ENCODE assay signal across 1 cellular context in the genomic region with DNA sequence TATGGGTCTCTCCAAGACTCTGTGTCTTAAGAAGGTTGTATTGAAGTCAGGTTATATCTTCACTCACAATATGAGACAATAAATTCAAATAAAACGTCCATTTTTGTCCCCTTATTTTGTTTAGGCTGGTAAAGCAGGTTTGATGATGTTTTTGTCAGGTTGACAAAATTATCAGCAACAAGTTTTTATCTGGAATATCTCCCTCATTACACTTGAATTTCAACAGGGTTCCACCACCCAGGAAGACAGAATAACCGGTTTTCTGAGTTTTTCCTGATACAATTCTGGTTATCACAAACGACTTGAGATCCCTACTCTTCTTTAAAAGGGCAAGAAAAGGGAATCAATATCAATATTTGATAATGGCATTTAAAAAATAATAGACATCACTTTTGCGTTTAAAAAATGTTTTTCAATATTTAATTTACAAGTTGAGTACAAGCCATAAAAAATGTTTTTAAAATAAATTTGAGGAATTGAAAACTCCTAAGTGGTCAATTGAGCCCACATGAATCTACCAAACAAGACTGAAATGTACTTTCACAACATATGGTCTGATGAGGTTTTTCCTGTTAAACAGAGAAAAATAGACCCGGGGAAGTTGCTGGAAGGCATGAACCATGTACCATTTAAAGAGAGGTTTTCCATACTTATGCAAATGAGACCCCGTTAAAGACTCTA.
TF ChIP-seq lines count a peak whose summit lies in the region.

No MANE protein-coding gene starts in this region.

TF ChIP-seq in SK-N-SH treated with all-trans-retinoic acid at 6 μM for 48 hours, 23 proteins besides CTCF, POLR2A, EP300 and RAD21 (continued from another document):
- TF ChIP-seq SNAI2 (CRISPR knock-in tag; IDR thresholded peaks at IDR 0.05), result no peak
- TF ChIP-seq TOX (CRISPR knock-in tag; IDR thresholded peaks at IDR 0.05; ENCODE audit: borderline replicate concordance), result no peak
- no peak for TF ChIP-seq ESRRG (CRISPR knock-in tag; IDR thresholded peaks at IDR 0.05)
- TF ChIP-seq, protein P1, sequence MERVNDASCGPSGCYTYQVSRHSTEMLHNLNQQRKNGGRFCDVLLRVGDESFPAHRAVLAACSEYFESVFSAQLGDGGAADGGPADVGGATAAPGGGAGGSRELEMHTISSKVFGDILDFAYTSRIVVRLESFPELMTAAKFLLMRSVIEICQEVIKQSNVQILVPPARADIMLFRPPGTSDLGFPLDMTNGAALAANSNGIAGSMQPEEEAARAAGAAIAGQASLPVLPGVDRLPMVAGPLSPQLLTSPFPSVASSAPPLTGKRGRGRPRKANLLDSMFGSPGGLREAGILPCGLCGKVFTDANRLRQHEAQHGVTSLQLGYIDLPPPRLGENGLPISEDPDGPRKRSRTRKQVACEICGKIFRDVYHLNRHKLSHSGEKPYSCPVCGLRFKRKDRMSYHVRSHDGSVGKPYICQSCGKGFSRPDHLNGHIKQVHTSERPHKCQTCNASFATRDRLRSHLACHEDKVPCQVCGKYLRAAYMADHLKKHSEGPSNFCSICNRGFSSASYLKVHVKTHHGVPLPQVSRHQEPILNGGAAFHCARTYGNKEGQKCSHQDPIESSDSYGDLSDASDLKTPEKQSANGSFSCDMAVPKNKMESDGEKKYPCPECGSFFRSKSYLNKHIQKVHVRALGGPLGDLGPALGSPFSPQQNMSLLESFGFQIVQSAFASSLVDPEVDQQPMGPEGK (CRISPR knock-in tag; IDR thresholded peaks at IDR 0.05; ENCODE audit: borderline replicate concordance), result no peak
- no peak for TF ChIP-seq PPARA (CRISPR knock-in tag; IDR thresholded peaks at IDR 0.05; ENCODE audit: borderline replicate concordance)
TF ChIP-seq in SK-N-SH treated with all-trans-retinoic acid at 6 μM for 48 hours: peak in this region for 0.
